In the genomic region with DNA sequence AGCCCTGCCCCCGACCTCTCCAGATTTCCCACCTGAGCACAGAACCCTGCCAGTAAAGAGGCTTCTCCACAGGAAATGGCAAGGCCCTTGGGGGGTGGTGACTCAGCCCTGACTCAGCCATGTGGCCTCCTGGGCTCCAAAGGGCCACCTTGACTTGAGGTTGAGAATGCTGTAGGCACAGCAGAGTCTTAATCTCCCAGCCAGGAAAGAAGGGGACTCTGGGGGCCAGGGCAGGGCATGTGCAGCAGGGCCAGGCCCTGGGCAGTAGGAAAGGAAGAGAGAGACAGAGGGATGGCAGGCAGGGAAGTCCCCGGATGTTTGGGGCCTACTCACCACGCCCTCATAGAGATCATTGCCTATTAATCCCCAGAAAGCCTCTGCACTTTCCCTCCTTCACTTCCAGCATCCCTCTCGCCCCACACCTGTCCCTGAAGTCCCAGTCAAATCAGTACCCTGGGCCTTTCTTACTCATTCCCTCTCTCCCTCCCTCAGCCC, we compare ENCODE assay signal across 1 cellular context.
TF ChIP-seq lines count a peak whose summit lies in the region.

No MANE protein-coding gene starts in this region.

TF ChIP-seq in HepG2, 621 proteins besides CTCF, POLR2A, EP300 and RAD21:
- TF ChIP-seq FOSL2 (CRISPR knock-in tag; IDR thresholded peaks at IDR 0.05), result peak; percentile 79
- TF ChIP-seq HMG20B (CRISPR knock-in tag; conservative IDR thresholded peaks at IDR 0.05), result no peak
- no peak for TF ChIP-seq JUND (CRISPR knock-in tag; IDR thresholded peaks at IDR 0.05)
- TF ChIP-seq, protein P1, sequence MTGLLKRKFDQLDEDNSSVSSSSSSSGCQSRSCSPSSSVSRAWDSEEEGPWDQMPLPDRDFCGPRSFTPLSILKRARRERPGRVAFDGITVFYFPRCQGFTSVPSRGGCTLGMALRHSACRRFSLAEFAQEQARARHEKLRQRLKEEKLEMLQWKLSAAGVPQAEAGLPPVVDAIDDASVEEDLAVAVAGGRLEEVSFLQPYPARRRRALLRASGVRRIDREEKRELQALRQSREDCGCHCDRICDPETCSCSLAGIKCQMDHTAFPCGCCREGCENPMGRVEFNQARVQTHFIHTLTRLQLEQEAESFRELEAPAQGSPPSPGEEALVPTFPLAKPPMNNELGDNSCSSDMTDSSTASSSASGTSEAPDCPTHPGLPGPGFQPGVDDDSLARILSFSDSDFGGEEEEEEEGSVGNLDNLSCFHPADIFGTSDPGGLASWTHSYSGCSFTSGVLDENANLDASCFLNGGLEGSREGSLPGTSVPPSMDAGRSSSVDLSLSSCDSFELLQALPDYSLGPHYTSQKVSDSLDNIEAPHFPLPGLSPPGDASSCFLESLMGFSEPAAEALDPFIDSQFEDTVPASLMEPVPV (CRISPR knock-in tag; IDR thresholded peaks at IDR 0.05), result no peak
- TF ChIP-seq MATR3 (CRISPR knock-in tag; IDR thresholded peaks at IDR 0.05), result no peak
